Comparison of ENCODE assay signal across 1 cellular context in genomic region chr3:38650248-38650940, GRCh38.
TF ChIP-seq lines count a peak whose summit lies in the region.

No MANE protein-coding gene starts in this region.

TF ChIP-seq in HepG2, 621 proteins besides CTCF, POLR2A, EP300 and RAD21 (continued from another document):
- TF ChIP-seq ZNF646 (CRISPR knock-in tag; IDR thresholded peaks at IDR 0.05) (peak; percentile 87), MNT (IDR thresholded peaks at IDR 0.05) (0 out of 2 replicates have a peak, but pooled peaks have one; percentile 1)
